24 cellular contexts compared by ENCODE assay signal in genomic region chr6:134207431-134207830, GRCh38.
"Had no signal": no experiment of that assay in that cellular context is flagged by ENCODE, and none has a peak within 500 bp of the region (broad histone marks: within the 10 kb centered on the region; RNA-seq: fewer than 3 reads in every experiment).

No MANE protein-coding gene starts in this region.

- H3K27ac Mint-ChIP-seq: mesothelial cell of epicardium had no signal

- H3K4me3 ChIP-seq: coronary artery, dorsolateral prefrontal cortex, esophagus squamous epithelium, gastrocnemius medialis, heart right ventricle, left lung, lower lobe of right lung, mucosa of descending colon had no signal

- H3K9me3 ChIP-seq: gastrocnemius medialis, lower lobe of right lung, mucosa of descending colon had no signal

- H3K4me1 ChIP-seq: esophagus squamous epithelium, gastrocnemius medialis, heart right ventricle, left lung, lower lobe of right lung had no signal

- H3K27ac ChIP-seq: coronary artery, epithelial cell of prostate, esophagus squamous epithelium, gastrocnemius medialis, heart right ventricle, left lung, lower lobe of right lung had no signal

- H3K27me3 ChIP-seq: dorsolateral prefrontal cortex, esophagus squamous epithelium, gastrocnemius medialis, heart right ventricle, left lung had no signal

- H3K4me3 Mint-ChIP-seq: mesothelial cell of epicardium had no signal

- DNase-seq: dermis blood vessel endothelial cell; effector CD4-positive, alpha-beta T cell; effector memory CD4-positive, alpha-beta T cell; erythroblast; esophagus squamous epithelium; foreskin fibroblast; foreskin melanocyte; gastrocnemius medialis; glutamatergic neuron; head of caudate nucleus; heart right ventricle; hippocampal formation; left cardiac atrium; left lung; left ventricle myocardium superior; lower lobe of right lung; mesenchymal stem cell; mucosa of descending colon; naive B cell had no signal

- H3K4me1 Mint-ChIP-seq: mesothelial cell of epicardium had no signal

- ATAC-seq: esophagus mucosa, gastrocnemius medialis, heart right ventricle, left cardiac atrium, left lung, left ventricle myocardium superior, lower lobe of right lung, mucosa of descending colon had no signal

- H3K27me3 Mint-ChIP-seq: naive B cell had no signal

- H3K36me3 ChIP-seq: esophagus squamous epithelium, gastrocnemius medialis, heart right ventricle, left lung, lower lobe of right lung had no signal
